In the genomic region with DNA sequence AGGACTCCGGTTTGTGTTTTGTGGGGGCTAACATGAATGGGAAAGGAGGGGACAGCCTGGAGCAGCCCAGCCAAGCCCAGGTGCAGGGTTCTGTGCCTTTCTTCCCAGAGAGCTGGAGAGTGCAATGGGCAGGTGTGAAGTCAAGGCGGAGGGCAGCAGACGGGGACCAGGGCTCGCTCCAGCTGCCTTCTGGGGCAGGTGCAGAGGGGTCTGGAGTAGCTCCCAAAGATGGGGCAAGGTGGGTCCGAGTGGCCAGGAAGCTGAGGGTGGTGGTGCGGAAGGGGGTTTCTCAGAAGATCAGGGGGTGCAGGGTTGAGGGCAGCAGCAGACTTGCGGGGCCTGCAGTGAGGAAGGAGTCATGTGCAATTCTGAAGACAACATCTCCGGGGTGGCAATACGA, we compare ENCODE assay signal across 15 cellular contexts.
A peak's percentile ranks its signal among the peaks of the same experiment; 100 is the strongest.
DNase-seq lines count a peak whose midpoint lies in the region; ATAC-seq and TF ChIP-seq lines count a peak whose summit lies in the region.
"Had no signal": no experiment of that assay in that cellular context is flagged by ENCODE, and none has a peak within 500 bp of the region (broad histone marks: within the 10 kb centered on the region; RNA-seq: fewer than 3 reads in every experiment).

No MANE protein-coding gene starts in this region.

- H3K36me3 Mint-ChIP-seq in chondrocyte (ENCODE audit: low read depth) (peaks cover 2% of the 10 kb centered on the region), neural crest cell (ENCODE audit: low read depth) (no peaks in the 10 kb centered on the region)

- no peak for DNase-seq in stimulated activated naive CD8-positive, alpha-beta T cell treated with anti-CD3 and anti-CD28 coated beads, Interleukin-15, amount 100 ng/mL, for 72 hours
- DNase-seq in stimulated activated naive CD8-positive, alpha-beta T cell treated with anti-CD3 and anti-CD28 coated beads, Interleukin-15, Interleukin-2, amounts not matched to agents 100 U/mL and 50 U/mL, for 24 hours = no peak
- DNase-seq in chondrocyte (ENCODE audit: low spot score) (peak; percentile 75), neural crest cell (ENCODE audit: low read depth, low spot score) (no peak), NAMALWA (ENCODE audit: low spot score) (no peak), COLO668 (lab: John Stamatoyannopoulos, UW; ENCODE audit: unreplicated experiment) (no peak), NCI-H748 treated with DMSO at 0.1 percent for 48 hours (lab: John Stamatoyannopoulos, UW) (no peak)
- DNase-seq: ACHN; BE2C; C1 segment of cervical spinal cord; CD4-positive, CD25-positive, alpha-beta regulatory T cell; DMS79 treated with DMSO at 0.1 percent for 48 hours had no signal

- H3K4me3 Mint-ChIP-seq in stimulated activated naive CD8-positive, alpha-beta T cell treated with anti-CD3 and anti-CD28 coated beads, Interleukin-15, amount 100 ng/mL, for 72 hours = no peak overlapping the region
- no peak overlapping the region for H3K4me3 Mint-ChIP-seq in chondrocyte (ENCODE audit: unreplicated experiment)
- no peak overlapping the region for H3K4me3 Mint-ChIP-seq in neural crest cell
- H3K4me3 Mint-ChIP-seq: IgD-negative memory B cell had no signal

- TF ChIP-seq CTCF in chondrocyte (IDR thresholded peaks at IDR 0.05) (no peak), neural crest cell (conservative IDR thresholded peaks at IDR 0.05) (no peak)

- H3K4me1 Mint-ChIP-seq in stimulated activated naive CD8-positive, alpha-beta T cell treated with anti-CD3 and anti-CD28 coated beads, Interleukin-15, amount 100 ng/mL, for 72 hours = peaks cover 30% of the 10 kb centered on the region
- H3K4me1 Mint-ChIP-seq in chondrocyte (ENCODE audit: low read depth) = peaks cover 15% of the 10 kb centered on the region
- peaks cover 18% of the 10 kb centered on the region for H3K4me1 Mint-ChIP-seq in neural crest cell

- no peaks in the 10 kb centered on the region for H3K9me3 Mint-ChIP-seq in stimulated activated naive CD8-positive, alpha-beta T cell treated with anti-CD3 and anti-CD28 coated beads, Interleukin-15, amount 100 ng/mL, for 72 hours
- H3K9me3 Mint-ChIP-seq in chondrocyte (ENCODE audit: low read depth) (no peaks in the 10 kb centered on the region), neural crest cell (no peaks in the 10 kb centered on the region)

- no peak for ATAC-seq in stimulated activated naive CD8-positive, alpha-beta T cell treated with anti-CD3 and anti-CD28 coated beads, Interleukin-15, amount 100 ng/mL, for 72 hours
- no peak for ATAC-seq in stimulated activated naive CD8-positive, alpha-beta T cell treated with anti-CD3 and anti-CD28 coated beads, Interleukin-15, Interleukin-2, amounts not matched to agents 100 U/mL and 50 U/mL, for 24 hours
- ATAC-seq: GM12878, HepG2 had no signal

- peak overlapping the region; percentile 42 to 91 for H3K27ac Mint-ChIP-seq in stimulated activated naive CD8-positive, alpha-beta T cell treated with anti-CD3 and anti-CD28 coated beads, Interleukin-15, amount 100 ng/mL, for 72 hours
- no peak overlapping the region for H3K27ac Mint-ChIP-seq in chondrocyte (ENCODE audit: unreplicated experiment)
- peak overlapping the region; percentile 35 for H3K27ac Mint-ChIP-seq in neural crest cell (ENCODE audit: unreplicated experiment)
- H3K27ac Mint-ChIP-seq: IgD-negative memory B cell had no signal

- H3K27me3 Mint-ChIP-seq in stimulated activated naive CD8-positive, alpha-beta T cell treated with anti-CD3 and anti-CD28 coated beads, Interleukin-15, amount 100 ng/mL, for 72 hours = no peaks in the 10 kb centered on the region
- H3K27me3 Mint-ChIP-seq in chondrocyte (ENCODE audit: low read depth) (peaks cover 3% of the 10 kb centered on the region), neural crest cell (ENCODE audit: low read depth) (peaks cover 3% of the 10 kb centered on the region)
- H3K27me3 Mint-ChIP-seq: CD4-positive, CD25-positive, alpha-beta regulatory T cell had no signal
